Comparison of ENCODE assay signal across 28 cellular contexts in the genomic region with DNA sequence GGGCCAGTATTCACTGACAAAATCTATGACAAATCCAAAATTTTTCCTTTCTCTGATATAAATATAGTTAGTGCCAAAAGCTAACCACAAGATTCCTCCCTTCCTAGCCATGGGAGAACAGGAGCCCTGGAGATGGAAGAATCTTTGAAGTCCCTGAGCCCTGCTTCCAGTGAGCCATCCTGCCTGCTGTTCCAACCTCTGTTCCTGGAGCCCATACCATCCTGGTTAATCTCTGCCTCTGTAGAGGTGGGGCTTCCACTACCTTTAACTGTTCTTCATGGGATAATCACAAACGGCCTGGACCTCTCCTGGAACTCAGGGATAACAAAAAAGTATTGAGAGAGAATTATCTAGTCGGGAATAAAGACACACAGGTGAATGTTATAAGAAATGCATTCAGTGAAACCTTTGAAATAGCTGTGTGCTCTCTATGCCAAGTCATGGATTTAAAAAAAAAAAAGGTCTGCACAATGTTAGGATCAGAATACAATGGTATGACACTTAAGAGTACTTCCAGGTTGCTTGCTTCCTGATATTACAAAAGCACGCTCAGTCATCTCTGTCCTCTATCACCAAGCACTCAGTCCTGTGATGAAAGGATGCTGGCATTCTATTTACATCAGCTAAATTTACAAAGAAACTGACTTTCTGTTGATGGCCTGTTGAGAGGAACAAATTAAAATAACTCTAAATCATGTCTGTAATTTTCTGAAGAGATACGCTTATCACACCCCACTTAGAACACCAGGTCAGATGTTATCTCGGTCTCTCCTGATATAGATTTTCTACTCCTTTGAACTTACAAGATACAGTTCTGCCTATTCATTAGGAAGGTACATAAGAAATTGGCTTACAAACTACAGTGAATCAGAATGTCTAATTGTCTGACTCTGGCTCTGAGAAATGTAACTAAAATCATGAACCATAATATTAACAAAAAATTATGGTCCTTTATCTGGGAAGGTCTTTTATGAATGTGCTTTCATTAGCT.
DNase-seq lines count a peak whose midpoint lies in the region; TF ChIP-seq lines count a peak whose summit lies in the region.
"Had no signal": no experiment of that assay in that cellular context is flagged by ENCODE, and none has a peak within 500 bp of the region (broad histone marks: within the 10 kb centered on the region; RNA-seq: fewer than 3 reads in every experiment).

No MANE protein-coding gene starts in this region.

- TF ChIP-seq CTCF in HFFc6 (IDR thresholded peaks at IDR 0.05), result no peak

- POLR2A ChIA-PET in activated CD4-positive, alpha-beta T cell treated with anti-CD3 and anti-CD28 coated beads, Interleukin-2, amount 10 ng/mL, durations not matched to agents 7 days and 5 days (lab: Charles Lee), result no interaction called here

- H3K9me3 Mint-ChIP-seq in activated CD4-positive, alpha-beta T cell treated with anti-CD3 and anti-CD28 coated beads, Interleukin-2, amount 10 ng/mL, durations not matched to agents 7 days and 5 days, result peaks cover 32% of the 10 kb centered on the region
- H3K9me3 Mint-ChIP-seq in HFFc6, result peaks cover 14% of the 10 kb centered on the region

- H3K4me3 Mint-ChIP-seq in activated CD4-positive, alpha-beta T cell treated with anti-CD3 and anti-CD28 coated beads, Interleukin-2, amount 10 ng/mL, durations not matched to agents 7 days and 5 days, result no peak overlapping the region
- no peak overlapping the region for H3K4me3 Mint-ChIP-seq in HFFc6
- H3K4me3 Mint-ChIP-seq: activated CD8-positive, alpha-beta memory T cell treated with anti-CD3 and anti-CD28 coated beads, Interleukin-2, amount 10 ng/mL, durations not matched to agents 7 days and 5 days; activated naive CD8-positive, alpha-beta T cell treated with anti-CD3 and anti-CD28 coated beads, Interleukin-2, amount 50 U/mL, for 24 hours; activated T-cell treated with anti-CD3 and anti-CD28 coated beads, Interleukin-2, amount 50 U/mL, for 4 hours; immature natural killer cell; memory B cell; neural progenitor cell; stimulated activated memory B cell treated with anti-CD40 and anti-IgM and Interleukin-4, amounts not matched to agents 10 μg/mL and 1 μg/mL and 100 μg/mL, for 72 hours; T-cell had no signal

- H3K27ac Mint-ChIP-seq in activated CD4-positive, alpha-beta T cell treated with anti-CD3 and anti-CD28 coated beads, Interleukin-2, amount 10 ng/mL, durations not matched to agents 7 days and 5 days, result peak overlapping the region; percentile 37
- H3K27ac Mint-ChIP-seq in HFFc6, result no peak overlapping the region
- H3K27ac Mint-ChIP-seq: activated CD8-positive, alpha-beta memory T cell treated with anti-CD3 and anti-CD28 coated beads, Interleukin-2, amount 10 ng/mL, durations not matched to agents 7 days and 5 days; activated naive CD8-positive, alpha-beta T cell treated with anti-CD3 and anti-CD28 coated beads, Interleukin-2, amount 50 U/mL, for 24 hours; memory B cell; neural progenitor cell; stimulated activated memory B cell treated with anti-CD40 and anti-IgM and Interleukin-4, amounts not matched to agents 10 μg/mL and 1 μg/mL and 100 μg/mL, for 72 hours; T-cell had no signal

- no peak for DNase-seq in activated CD4-positive, alpha-beta T cell treated with anti-CD3 and anti-CD28 coated beads, Interleukin-2, amount 10 ng/mL, durations not matched to agents 7 days and 5 days
- DNase-seq in activated CD4-positive, alpha-beta T cell treated with anti-CD3 and anti-CD28 coated beads for 1 hour, result no peak
- DNase-seq in HFFc6, result peak; percentile 7
- peak; percentile 11 for DNase-seq in astrocyte of the hippocampus (ENCODE audit: low read depth, low spot score)
- DNase-seq in hepatic stellate cell (ENCODE audit: low spot score), result peak; percentile 28
- no peak for DNase-seq in Ammon's horn (ENCODE audit: low spot score)
- DNase-seq in NCI-H1694 treated with DMSO at 0.1 percent for 48 hours (lab: John Stamatoyannopoulos, UW), result no peak
- no peak for DNase-seq in DMS 273 treated with DMSO at 0.1 percent for 48 hours (lab: John Stamatoyannopoulos, UW)
- DNase-seq: activated CD8-positive, alpha-beta memory T cell treated with anti-CD3 and anti-CD28 coated beads, Interleukin-2, amount 10 ng/mL, durations not matched to agents 7 days and 5 days; activated gamma-delta T cell; activated naive CD8-positive, alpha-beta T cell treated with anti-CD3 and anti-CD28 coated beads, Interleukin-2, amount 50 U/mL, for 24 hours; activated T-cell treated with anti-CD3 and anti-CD28 coated beads, Interleukin-2, amount 50 U/mL, for 4 hours; AML-193; CD4-positive, alpha-beta memory T cell; esophagus squamous epithelium; immature natural killer cell; NCI-H2029 treated with DMSO at 0.1 percent for 48 hours; NCI-H2227 treated with DMSO at 0.1 percent for 48 hours; NCI-H748 treated with DMSO at 0.1 percent for 48 hours; pancreas; Peyer's patch; SJCRH30; substantia nigra; T-cell; upper lobe of left lung had no signal

- peaks cover 57% of the 10 kb centered on the region for H3K36me3 Mint-ChIP-seq in activated CD4-positive, alpha-beta T cell treated with anti-CD3 and anti-CD28 coated beads, Interleukin-2, amount 10 ng/mL, durations not matched to agents 7 days and 5 days (ENCODE audit: low read depth)
- peaks cover 45% of the 10 kb centered on the region for H3K36me3 Mint-ChIP-seq in HFFc6 (ENCODE audit: low read depth)

- no peaks in the 10 kb centered on the region for H3K27me3 Mint-ChIP-seq in activated CD4-positive, alpha-beta T cell treated with anti-CD3 and anti-CD28 coated beads, Interleukin-2, amount 10 ng/mL, durations not matched to agents 7 days and 5 days
- H3K27me3 Mint-ChIP-seq in HFFc6 (ENCODE audit: insufficient read depth), result no peaks in the 10 kb centered on the region; the same call in 1 of the 2 replicates
- H3K27me3 Mint-ChIP-seq: activated CD8-positive, alpha-beta memory T cell treated with anti-CD3 and anti-CD28 coated beads, Interleukin-2, amount 10 ng/mL, durations not matched to agents 7 days and 5 days; activated naive CD8-positive, alpha-beta T cell treated with anti-CD3 and anti-CD28 coated beads, Interleukin-2, amount 50 U/mL, for 24 hours; CD4-positive, alpha-beta memory T cell; memory B cell; stimulated activated memory B cell treated with anti-CD40 and anti-IgM and Interleukin-4, amounts not matched to agents 10 μg/mL and 1 μg/mL and 100 μg/mL, for 72 hours; T-cell had no signal

- H3K4me1 Mint-ChIP-seq in activated CD4-positive, alpha-beta T cell treated with anti-CD3 and anti-CD28 coated beads, Interleukin-2, amount 10 ng/mL, durations not matched to agents 7 days and 5 days, result no peaks in the 10 kb centered on the region
- peaks cover 43% of the 10 kb centered on the region for H3K4me1 Mint-ChIP-seq in HFFc6 (ENCODE audit: low read depth)
- H3K4me1 Mint-ChIP-seq: activated CD8-positive, alpha-beta memory T cell treated with anti-CD3 and anti-CD28 coated beads, Interleukin-2, amount 10 ng/mL, durations not matched to agents 7 days and 5 days; activated naive CD8-positive, alpha-beta T cell treated with anti-CD3 and anti-CD28 coated beads, Interleukin-2, amount 50 U/mL, for 24 hours; neural progenitor cell; stimulated activated memory B cell treated with anti-CD40 and anti-IgM and Interleukin-4, amounts not matched to agents 10 μg/mL and 1 μg/mL and 100 μg/mL, for 72 hours had no signal

- CTCF ChIA-PET in activated CD4-positive, alpha-beta T cell treated with anti-CD3 and anti-CD28 coated beads, Interleukin-2, amount 10 ng/mL, durations not matched to agents 7 days and 5 days (lab: Charles Lee), result interaction anchor here (0.9 kb wide), 1 partner anchor 10 kb away, joined by 4 read pairs; no protein-coding TSS in a partner anchor

Comparison
In these comparisons a context has a peak if more than half of its experiments do, and no peak if none do; other contexts are left out.
1. DNase-seq: peak in HFFc6 (single experiment), astrocyte of the hippocampus (single experiment) and hepatic stellate cell (single experiment); none in activated CD4-positive, alpha-beta T cell treated with anti-CD3 and anti-CD28 coated beads, Interleukin-2, amount 10 ng/mL, durations not matched to agents 7 days and 5 days (single experiment), activated CD4-positive, alpha-beta T cell treated with anti-CD3 and anti-CD28 coated beads for 1 hour (single experiment), Ammon's horn (single experiment), NCI-H1694 treated with DMSO at 0.1 percent for 48 hours (single experiment) and DMS 273 treated with DMSO at 0.1 percent for 48 hours (single experiment).